In genomic region chr14:75232597-75232996, GRCh38 we compare ENCODE assay signal across 17 cellular contexts. TPM values are rescaled to one million over a fixed set of nuclear protein-coding genes. Genes with fewer than 3 reads are reported as not detected.
DNase-seq lines count a peak whose midpoint lies in the region; ATAC-seq and TF ChIP-seq lines count a peak whose summit lies in the region.
"Had no signal": no experiment of that assay in that cellular context is flagged by ENCODE, and none has a peak within 500 bp of the region (broad histone marks: within the 10 kb centered on the region; RNA-seq: fewer than 3 reads in every experiment).

No MANE protein-coding gene starts in this region.

- H3K36me3 Mint-ChIP-seq in type B pancreatic cell, result no peaks in the 10 kb centered on the region
- H3K36me3 Mint-ChIP-seq: stimulated activated effector memory CD8-positive, alpha-beta T cell treated with anti-CD3 and anti-CD28 coated beads, Interleukin-12 subunit alpha, Interleukin-12 subunit beta, amount 100 ng/mL, for 72 hours had no signal

- no peak for TF ChIP-seq EP300 in tibial nerve (IDR thresholded peaks at IDR 0.05)

- ATAC-seq in GM21737 (IDR thresholded peaks at IDR 0.05; ENCODE audit: unreplicated experiment) (no peak), HG03039 (IDR thresholded peaks at IDR 0.05; ENCODE audit: unreplicated experiment) (no peak)
- ATAC-seq: stimulated activated effector memory CD8-positive, alpha-beta T cell treated with anti-CD3 and anti-CD28 coated beads, Interleukin-12 subunit alpha, Interleukin-12 subunit beta, amount 100 ng/mL, for 72 hours had no signal

- H3K4me1 ChIP-seq in tibial nerve, result peaks cover 0 to 25% (median 17%) of the 10 kb centered on the region in 4 donors

- no peak for TF ChIP-seq POLR2A in tibial nerve (IDR thresholded peaks at IDR 0.05)

- peaks cover 15% of the 10 kb centered on the region for H3K4me1 Mint-ChIP-seq in type B pancreatic cell (ENCODE audit: unreplicated experiment)

- no peaks in the 10 kb centered on the region for H3K27me3 ChIP-seq in tibial nerve
- H3K27me3 ChIP-seq: SJSA1 had no signal

- H3K4me3 ChIP-seq in SK-N-MC (no peak overlapping the region), tibial nerve (no peak overlapping the region)
- H3K4me3 ChIP-seq: lung, SJSA1 had no signal

- H3K9me3 ChIP-seq in SK-N-MC (ENCODE audit: low read depth, low read length) (no peaks in the 10 kb centered on the region), tibial nerve (no peaks in the 10 kb centered on the region)
- H3K9me3 ChIP-seq: SJSA1 had no signal

- H3K36me3 ChIP-seq in SK-N-MC (ENCODE audit: insufficient read depth, low read length), result no peaks in the 10 kb centered on the region
- no peaks in the 10 kb centered on the region for H3K36me3 ChIP-seq in tibial nerve
- H3K36me3 ChIP-seq: SJSA1 had no signal

- H3K9ac ChIP-seq in SK-N-MC (ENCODE audit: insufficient read length), result no peak overlapping the region

- DNase-seq in stimulated activated CD4-positive, alpha-beta T cell treated with anti-CD3 and anti-CD28 coated beads, TNF-alpha, amount 100 ng/mL, for 1 hour (ENCODE audit: low read depth in 3 of 3, low spot score in 1 of 3), result peak in 2 of 3 donors; percentile 11 to 27
- DNase-seq in stimulated activated CD4-positive, alpha-beta T cell treated with anti-CD3 and anti-CD28 coated beads, Interleukin-2, amount 100 ng/mL, for 48 hours, result no peak
- DNase-seq in SK-N-MC (ENCODE audit: low read depth, low spot score) (no peak), type B pancreatic cell (ENCODE audit: extremely low spot score, unreplicated experiment) (no peak), tibial nerve (ENCODE audit: low spot score in 2 of 2) (no peak)
- DNase-seq in activated effector memory CD4-positive, alpha-beta T cell treated with Interleukin-2 at 50 U/mL for 16 hours, result peak; percentile 22
- DNase-seq: GDM1, IMR-90, NCI-H187 treated with DMSO at 0.1 percent for 48 hours, NCI-H774, occipital lobe had no signal

- H3K4me3 Mint-ChIP-seq in type B pancreatic cell, result no peak overlapping the region
- H3K4me3 Mint-ChIP-seq: B cell; stimulated activated effector memory CD8-positive, alpha-beta T cell treated with anti-CD3 and anti-CD28 coated beads, Interleukin-12 subunit alpha, Interleukin-12 subunit beta, amount 100 ng/mL, for 72 hours had no signal

- TF ChIP-seq CTCF in type B pancreatic cell (conservative IDR thresholded peaks at IDR 0.05), result no peak
- no peak for TF ChIP-seq CTCF in tibial nerve (IDR thresholded peaks at IDR 0.05)

- 74 to 84% methylated on average over 2 of the region's 2 CpGs for WGBS in tibial nerve, 2 donors

- peak overlapping the region; percentile 12 for H3K27ac Mint-ChIP-seq in type B pancreatic cell
- H3K27ac Mint-ChIP-seq: B cell; stimulated activated effector memory CD8-positive, alpha-beta T cell treated with anti-CD3 and anti-CD28 coated beads, Interleukin-12 subunit alpha, Interleukin-12 subunit beta, amount 100 ng/mL, for 72 hours had no signal

- peak overlapping the region; percentile 99 for H3K27ac ChIP-seq in SK-N-MC
- no peak overlapping the region for H3K27ac ChIP-seq in tibial nerve
- H3K27ac ChIP-seq: SJSA1 had no signal

- peaks cover 5% of the 10 kb centered on the region for H3K9me3 Mint-ChIP-seq in type B pancreatic cell
- H3K9me3 Mint-ChIP-seq: stimulated activated effector memory CD8-positive, alpha-beta T cell treated with anti-CD3 and anti-CD28 coated beads, Interleukin-12 subunit alpha, Interleukin-12 subunit beta, amount 100 ng/mL, for 72 hours had no signal

- peaks cover 2% of the 10 kb centered on the region for H3K27me3 Mint-ChIP-seq in type B pancreatic cell
- H3K27me3 Mint-ChIP-seq: B cell had no signal

RNA-seq across cellular contexts. Expression of gene FOS, which starts 46.0 kb away (rescaled TPM):
- total RNA-seq in type B pancreatic cell (ENCODE audit: low replicate concordance) (214 and 974 TPM in 2 replicates), tibial nerve (1,000 to 10,000 TPM in 1 of 4 donors, 100 to 1,000 TPM in 3; 373 to 1,352 (median 619) TPM)

RNA-seq across cellular contexts. Expression of gene TMED10, which starts 56.2 kb away (rescaled TPM):
- total RNA-seq in type B pancreatic cell (ENCODE audit: low replicate concordance), result 273 and 303 TPM in 2 replicates
- 100 to 1,000 TPM; 262 to 296 (median 280) TPM for total RNA-seq in tibial nerve

Comparison
In these comparisons a context has a peak if more than half of its experiments do, and no peak if none do; other contexts are left out.
1. DNase-seq: peak in stimulated activated CD4-positive, alpha-beta T cell treated with anti-CD3 and anti-CD28 coated beads, TNF-alpha, amount 100 ng/mL, for 1 hour (2 of 3) and activated effector memory CD4-positive, alpha-beta T cell treated with Interleukin-2 at 50 U/mL for 16 hours (single experiment); none in stimulated activated CD4-positive, alpha-beta T cell treated with anti-CD3 and anti-CD28 coated beads, Interleukin-2, amount 100 ng/mL, for 48 hours (0 of 2), SK-N-MC (single experiment), type B pancreatic cell (single experiment) and tibial nerve (0 of 2).